ENCODE assay signal across 7 cellular contexts in genomic region chr22:38681784-38682335, GRCh38. TPM values are rescaled to one million over a fixed set of nuclear protein-coding genes. Genes with fewer than 3 reads are reported as not detected.
DNase-seq lines count a peak whose midpoint lies in the region; ATAC-seq and TF ChIP-seq lines count a peak whose summit lies in the region.

TOMM22 (plus strand) TSS chr22:38681957; CDS start chr22:38681979, 22 bp downstream.

- peaks cover 25 to 34% of the 10 kb centered on the region in 2 donors for H3K36me3 ChIP-seq in ascending aorta

- peak within 1 kb of the TSS; percentile 77 to 94 for H3K4me3 ChIP-seq in ascending aorta

- H3K4me1 ChIP-seq in ascending aorta = peaks cover 0 to 3% of the 10 kb centered on the region in 2 donors

- no peaks in the 10 kb centered on the region for H3K27me3 Mint-ChIP-seq in T-helper 2 cell treated with Interferon-gamma antibody and Interleukin-4, amounts not matched to agents 5 μg/mL and 100 μg/mL, for 36 hours (ENCODE audit: low read depth)

- H3K4me1 Mint-ChIP-seq in T-helper 2 cell treated with Interferon-gamma antibody and Interleukin-4, amounts not matched to agents 5 μg/mL and 100 μg/mL, for 36 hours (ENCODE audit: low read depth) = peaks cover 16% of the 10 kb centered on the region

- DNase-seq in NCI-H1694 treated with DMSO at 0.1 percent for 48 hours (lab: John Stamatoyannopoulos, UW) (peak; percentile 69), ascending aorta (ENCODE audit: low spot score in 2 of 2) (peak; percentile 12 to 92), hepatic stellate cell (ENCODE audit: low spot score) (peak; percentile 94), retina (peak; percentile 93)
- peak; percentile 88 for DNase-seq in T-helper 2 cell treated with Interferon-gamma antibody and Interleukin-4, amounts not matched to agents 5 μg/mL and 100 μg/mL, for 36 hours (ENCODE audit: low spot score)

- ATAC-seq in HG02884 (IDR thresholded peaks at IDR 0.05; ENCODE audit: unreplicated experiment) = peak; percentile 94

- peak within 1 kb of the TSS; percentile 59 to 61 for H3K27ac ChIP-seq in ascending aorta

- H3K9me3 ChIP-seq in ascending aorta = no peaks in the 10 kb centered on the region

- no peaks in the 10 kb centered on the region for H3K27me3 ChIP-seq in ascending aorta

- TF ChIP-seq POLR2A in GM15510 (IDR thresholded peaks at IDR 0.05; ENCODE audit: borderline replicate concordance, extremely low read depth, insufficient read length) = peak; percentile 89

- peaks cover 38% of the 10 kb centered on the region for H3K36me3 Mint-ChIP-seq in T-helper 2 cell treated with Interferon-gamma antibody and Interleukin-4, amounts not matched to agents 5 μg/mL and 100 μg/mL, for 36 hours (ENCODE audit: low read depth)

- TF ChIP-seq CTCF in ascending aorta (IDR thresholded peaks at IDR 0.05) = peak; percentile 8 to 76 (median 68)

- H3K9me3 Mint-ChIP-seq in T-helper 2 cell treated with Interferon-gamma antibody and Interleukin-4, amounts not matched to agents 5 μg/mL and 100 μg/mL, for 36 hours = no peaks in the 10 kb centered on the region

- peak within 1 kb of the TSS; percentile 99 for H3K4me3 Mint-ChIP-seq in T-helper 2 cell treated with Interferon-gamma antibody and Interleukin-4, amounts not matched to agents 5 μg/mL and 100 μg/mL, for 36 hours

- H3K27ac Mint-ChIP-seq in T-helper 2 cell treated with Interferon-gamma antibody and Interleukin-4, amounts not matched to agents 5 μg/mL and 100 μg/mL, for 36 hours = peak within 1 kb of the TSS; percentile 98

- intact Hi-C loops in ascending aorta (cut with DNase I) = loop anchor here (2.0 to 10.0 kb wide), 2 partner anchors 19 to 627 kb away; partner anchors contain the start of genes JOSD1 and PICK1

RNA-seq across cellular contexts. Expression of gene TOMM22, which starts in this region (rescaled TPM):
- total RNA-seq in ascending aorta = 19.3 TPM

Comparison
In these comparisons a context has a peak if more than half of its experiments do, and no peak if none do; other contexts are left out.
1. Peak in every context shown above with its lines: DNase-seq, ATAC-seq, H3K4me3 ChIP-seq and H3K27ac ChIP-seq.